8 cellular contexts compared by ENCODE assay signal in genomic region chr2:69714539-69715220, GRCh38. TPM values are rescaled to one million over a fixed set of nuclear protein-coding genes. Genes with fewer than 3 reads are reported as not detected.
A peak's percentile ranks its signal among the peaks of the same experiment; 100 is the strongest.
DNase-seq lines count a peak whose midpoint lies in the region; ATAC-seq and TF ChIP-seq lines count a peak whose summit lies in the region.
"Not testable (repeated sequence)": the region's sequence is repeated elsewhere in the genome, so short reads cannot be mapped to it uniquely, and the experiment has no call there.

No MANE protein-coding gene starts in this region.

- H3K9me3 ChIP-seq in T-helper 17 cell (ENCODE audit: control insufficient read depth, low read length, poor library complexity, severe bottlenecking), result not testable (repeated sequence)

- DNase-seq in GM12864 (ENCODE audit: low read depth) (peak; percentile 59), NCI-H1930 (lab: John Stamatoyannopoulos, UW) (peak; percentile 54 to 68), T-helper 17 cell (peak; percentile 66 to 88 (median 69)), Right ventricle myocardium inferior (ENCODE audit: missing footprints) (peak; percentile 86), pons (ENCODE audit: low spot score) (peak; percentile 87), type B pancreatic cell (ENCODE audit: extremely low spot score, unreplicated experiment) (peak; percentile 77)
- peak; percentile 88 for DNase-seq in activated naive CD8-positive, alpha-beta T cell treated with anti-CD3 and anti-CD28 coated beads, Interleukin-2, amount 10 ng/mL, durations not matched to agents 7 days and 5 days

- H3K27me3 Mint-ChIP-seq in T-helper 17 cell; activated naive CD8-positive, alpha-beta T cell treated with anti-CD3 and anti-CD28 coated beads, Interleukin-2, amount 10 ng/mL, durations not matched to agents 7 days and 5 days; type B pancreatic cell: not testable (repeated sequence)

- H3K4me1 Mint-ChIP-seq in T-helper 17 cell, result peaks cover 14% of the 10 kb centered on the region
- H3K4me1 Mint-ChIP-seq in activated naive CD8-positive, alpha-beta T cell treated with anti-CD3 and anti-CD28 coated beads, Interleukin-2, amount 10 ng/mL, durations not matched to agents 7 days and 5 days, result not testable (repeated sequence)
- peaks cover 22% of the 10 kb centered on the region for H3K4me1 Mint-ChIP-seq in type B pancreatic cell (ENCODE audit: unreplicated experiment)

- POLR2A ChIA-PET in activated naive CD8-positive, alpha-beta T cell treated with anti-CD3 and anti-CD28 coated beads, Interleukin-2, amount 10 ng/mL, durations not matched to agents 7 days and 5 days (lab: Charles Lee), result interaction anchor here (0.8 kb wide), 1 partner anchor 69 kb away, joined by 4 read pairs; no protein-coding TSS in a partner anchor

- not testable (repeated sequence) for H3K36me3 Mint-ChIP-seq in T-helper 17 cell (ENCODE audit: low read depth); activated naive CD8-positive, alpha-beta T cell treated with anti-CD3 and anti-CD28 coated beads, Interleukin-2, amount 10 ng/mL, durations not matched to agents 7 days and 5 days; type B pancreatic cell

- H3K4me3 Mint-ChIP-seq in T-helper 17 cell, type B pancreatic cell: not testable (repeated sequence)
- peak overlapping the region; percentile 31 for H3K4me3 Mint-ChIP-seq in activated naive CD8-positive, alpha-beta T cell treated with anti-CD3 and anti-CD28 coated beads, Interleukin-2, amount 10 ng/mL, durations not matched to agents 7 days and 5 days

- H3K27ac Mint-ChIP-seq in T-helper 17 cell (peak overlapping the region; percentile 37), type B pancreatic cell (peak overlapping the region; percentile 18)
- peak overlapping the region; percentile 42 for H3K27ac Mint-ChIP-seq in activated naive CD8-positive, alpha-beta T cell treated with anti-CD3 and anti-CD28 coated beads, Interleukin-2, amount 10 ng/mL, durations not matched to agents 7 days and 5 days

- H3K9me3 Mint-ChIP-seq in activated naive CD8-positive, alpha-beta T cell treated with anti-CD3 and anti-CD28 coated beads, Interleukin-2, amount 10 ng/mL, durations not matched to agents 7 days and 5 days; type B pancreatic cell: not testable (repeated sequence)

- intact Hi-C loops in Right ventricle myocardium inferior (cut with DNase I), result loop anchor here (5.0 kb wide), 1 partner anchor 72 kb away; the partner anchor contains the start of gene AAK1

- ATAC-seq in HG02763 (IDR thresholded peaks at IDR 0.05; ENCODE audit: unreplicated experiment) (peak; percentile 86), T-helper 17 cell (peak; percentile 95), Right ventricle myocardium inferior (peak; percentile 89)
- peak; percentile 97 for ATAC-seq in activated naive CD8-positive, alpha-beta T cell treated with anti-CD3 and anti-CD28 coated beads, Interleukin-2, amount 10 ng/mL, durations not matched to agents 7 days and 5 days (ENCODE audit: low read depth)

- not testable (repeated sequence) for H3K4me3 ChIP-seq in GM12864 (ENCODE audit: low read depth, low read length)

- TF ChIP-seq CTCF in GM12864 (IDR thresholded peaks at IDR 0.05; ENCODE audit: low read depth, low read length, missing control alignments) (peak; percentile 82), type B pancreatic cell (conservative IDR thresholded peaks at IDR 0.05) (peak; percentile 82)

RNA-seq across cellular contexts. Expression of gene ANXA4, which starts 27.3 kb away (rescaled TPM):
- total RNA-seq in T-helper 17 cell (10 to 100 TPM; 11.4 to 13.4 TPM), Right ventricle myocardium inferior (27.5 TPM), type B pancreatic cell (ENCODE audit: low replicate concordance) (84.5 and 152 TPM in 2 replicates)
- total RNA-seq in activated naive CD8-positive, alpha-beta T cell treated with anti-CD3 and anti-CD28 coated beads, Interleukin-2, amount 10 ng/mL, durations not matched to agents 7 days and 5 days, result 10 to 100 TPM; 40.9 to 41.2 TPM
